14 cellular contexts compared by ENCODE assay signal in genomic region chr11:96299155-96299883, GRCh38. TPM values are rescaled to one million over a fixed set of nuclear protein-coding genes. Genes with fewer than 3 reads are reported as not detected.
DNase-seq lines count a peak whose midpoint lies in the region; ATAC-seq and TF ChIP-seq lines count a peak whose summit lies in the region.
"Had no signal": no experiment of that assay in that cellular context is flagged by ENCODE, and none has a peak within 500 bp of the region (broad histone marks: within the 10 kb centered on the region; RNA-seq: fewer than 3 reads in every experiment).

No MANE protein-coding gene starts in this region.

- ATAC-seq in heart left ventricle, result peak in 3 of 4 donors; percentile 37 to 57 (median 48)
- ATAC-seq in naive B cell (ENCODE audit: low read depth in 2 of 2), result no peak
- no peak for ATAC-seq in HG03159 (IDR thresholded peaks at IDR 0.05; ENCODE audit: unreplicated experiment)
- ATAC-seq in esophagus mucosa, result no peak

- H3K36me3 ChIP-seq in heart left ventricle, result peaks cover 0 to 11% (median 0%) of the 10 kb centered on the region in 9 donors
- H3K36me3 ChIP-seq: Peyer's patch, tibial artery had no signal

- no peak overlapping the region for H3K4me3 Mint-ChIP-seq in naive B cell
- H3K4me3 Mint-ChIP-seq: endodermal cell had no signal

- intact Hi-C loops in heart left ventricle (cut with DNase I) (no loop called here), cardiac septum (cut with DNase I) (no loop called here)

- H3K4me1 ChIP-seq in heart left ventricle, result peaks cover 2 to 57% (median 31%) of the 10 kb centered on the region in 12 donors

- no peaks in the 10 kb centered on the region for H3K9me3 ChIP-seq in heart left ventricle
- H3K9me3 ChIP-seq: Peyer's patch, tibial artery had no signal

- H3K27ac ChIP-seq in heart left ventricle (peak overlapping the region in 2 of 12 donors; percentile 4 to 76), coronary artery (peak overlapping the region; percentile 46 to 68)

- no peaks in the 10 kb centered on the region for H3K36me3 Mint-ChIP-seq in naive B cell

- WGBS in heart left ventricle, 4 donors, result 74 to 84% (median 79%) methylated on average over 8 of the region's 8 CpGs

- peaks cover 44 to 48% (median 47%) of the 10 kb centered on the region in 3 donors for H3K4me1 Mint-ChIP-seq in naive B cell

- no peak for TF ChIP-seq CTCF in heart left ventricle (IDR thresholded peaks at IDR 0.05)
- TF ChIP-seq CTCF in coronary artery (IDR thresholded peaks at IDR 0.05), result no peak

- peak overlapping the region in 4 of 6 donors; percentile 27 to 84 (median 70) for H3K27ac Mint-ChIP-seq in naive B cell
- H3K27ac Mint-ChIP-seq: endodermal cell had no signal

- no peaks in the 10 kb centered on the region for H3K9me3 Mint-ChIP-seq in naive B cell
- H3K9me3 Mint-ChIP-seq: endodermal cell had no signal

- H3K4me3 ChIP-seq in heart left ventricle (no peak overlapping the region), coronary artery (no peak overlapping the region)
- H3K4me3 ChIP-seq: Peyer's patch, tibial artery had no signal

- no peak for DNase-seq in heart left ventricle
- DNase-seq in cardiac septum (ENCODE audit: low spot score), result no peak
- DNase-seq in coronary artery (ENCODE audit: low spot score), result no peak
- no peak for DNase-seq in naive B cell
- DNase-seq in SKM-1 (lab: John Stamatoyannopoulos, UW; ENCODE audit: unreplicated experiment), result no peak
- no peak for DNase-seq in NCI-H1417 treated with DMSO at 0.1 percent for 48 hours (lab: John Stamatoyannopoulos, UW)
- DNase-seq: activated CD8-positive, alpha-beta memory T cell treated with anti-CD3 and anti-CD28 coated beads, Interleukin-2, amount 50 U/mL, for 48 hours; endodermal cell; mesenchymal stem cell; Peyer's patch; T1000; tibial artery had no signal

- no peak for TF ChIP-seq POLR2A in heart left ventricle (IDR thresholded peaks at IDR 0.05)

- no peaks in the 10 kb centered on the region for H3K27me3 ChIP-seq in heart left ventricle
- H3K27me3 ChIP-seq: Peyer's patch, tibial artery had no signal

- no peaks in the 10 kb centered on the region for H3K27me3 Mint-ChIP-seq in naive B cell

RNA-seq across cellular contexts. Expression of gene MAML2, which starts 43.7 kb away (rescaled TPM):
- 10 to 100 TPM in 3 of 9 donors, 1 to 10 TPM in 6; 2.1 to 10.8 (median 6.1) TPM for total RNA-seq in heart left ventricle
- 1 to 10 TPM; 1.3 to 1.8 TPM for polyA plus RNA-seq in heart left ventricle
- total RNA-seq in cardiac septum, result 4.8 TPM
- polyA plus RNA-seq in naive B cell (ENCODE audit: low read depth in 6 of 6), result 1 to 10 TPM in 5 of 6 donors, under 1 TPM in 1; 0.06 to 9.0 (median 3.5) TPM
- 4.5 TPM for total RNA-seq in esophagus mucosa

Comparison
In these comparisons a context has a peak if more than half of its experiments do, and no peak if none do; other contexts are left out.
1. ATAC-seq: peak in heart left ventricle (3 of 4); none in naive B cell (0 of 2), HG03159 (single experiment) and esophagus mucosa (single experiment).